Comparison of ENCODE assay signal across 10 cellular contexts in genomic region chr3:155356594-155357370, GRCh38.
A peak's percentile ranks its signal among the peaks of the same experiment; 100 is the strongest.
DNase-seq lines count a peak whose midpoint lies in the region; ATAC-seq, FAIRE-seq and TF ChIP-seq lines count a peak whose summit lies in the region.
"Had no signal": no experiment of that assay in that cellular context is flagged by ENCODE, and none has a peak within 500 bp of the region (broad histone marks: within the 10 kb centered on the region; RNA-seq: fewer than 3 reads in every experiment).

No MANE protein-coding gene starts in this region.

- no peak overlapping the region for H3K56ac ChIP-seq in mesendoderm (ENCODE audit: low read length)

- H4K20me1 ChIP-seq in DOHH2 (ENCODE audit: control insufficient read depth, insufficient read depth, low read depth, low read length) (no peaks in the 10 kb centered on the region), K562 (replicated peaks; ENCODE audit: control insufficient read depth, insufficient read depth, low read length) (no peaks in the 10 kb centered on the region)

- H4K5ac ChIP-seq in mesendoderm (ENCODE audit: low read length), result no peak overlapping the region

- no peak overlapping the region for H3K18ac ChIP-seq in mesendoderm (ENCODE audit: low read length)

- no peak overlapping the region for H2AK5ac ChIP-seq in mesendoderm (ENCODE audit: low read length)

- in situ Hi-C loops in K562 (cut with MboI), result loop anchor here (25.0 kb wide), 1 partner anchor 506 kb away; the partner anchor contains the start of genes GMPS and SLC33A1

- POLR2A ChIA-PET in K562 (lab: Yijun Ruan, JAX), result interaction anchor here (0.8 kb wide), 1 partner anchor 142 kb away, joined by 3 read pairs; no protein-coding TSS in a partner anchor

- no peak overlapping the region for H4K8ac ChIP-seq in mesendoderm (ENCODE audit: low read depth, low read length)

- no peak for TF ChIP-seq EP300 in K562 (IDR thresholded peaks at IDR 0.05; ENCODE audit: low read length)

- BruUV-seq in K562 (replicated peaks; lab: Mats Ljungman, UMichigan), result no TSS peak

- H3K9me3 ChIP-seq in DOHH2 (ENCODE audit: control insufficient read depth, insufficient read depth, low read length) (no peaks in the 10 kb centered on the region), K562 (replicated peaks; ENCODE audit: control insufficient read depth, insufficient read depth, low read depth, low read length) (no peaks in the 10 kb centered on the region)

- no peaks in the 10 kb centered on the region for H3K79me2 ChIP-seq in DOHH2 (ENCODE audit: control insufficient read depth, low read length)
- H3K79me2 ChIP-seq in K562 (ENCODE audit: control insufficient read depth, insufficient read depth, low read length), result no peaks in the 10 kb centered on the region
- no peaks in the 10 kb centered on the region for H3K79me2 ChIP-seq in mesendoderm (ENCODE audit: control insufficient read depth, insufficient read depth, low read length)

- intact Hi-C loops in K562 (cut with micrococcal nuclease), result loop anchor here (10.0 kb wide), 1 partner anchor 508 kb away; no protein-coding TSS in a partner anchor

- H3K23ac ChIP-seq in mesendoderm (ENCODE audit: low read length), result no peak overlapping the region

- H2AFZ ChIP-seq in K562 (ENCODE audit: low read depth, low read length), result peak overlapping the region; percentile 51

- no peak overlapping the region for H2BK5ac ChIP-seq in mesendoderm (ENCODE audit: low read length)

- no peak overlapping the region for H3K4ac ChIP-seq in mesendoderm (ENCODE audit: low read depth, low read length)

- H3K4me2 ChIP-seq in DOHH2 (ENCODE audit: low read length) (no peak overlapping the region), K562 (ENCODE audit: insufficient read depth, low read length) (no peak overlapping the region), mesendoderm (ENCODE audit: low read length) (no peak overlapping the region)

- no peak overlapping the region for H3K9ac ChIP-seq in K562 (ENCODE audit: insufficient read depth in 1 of 2, low read depth in 2 of 2, low read length in 2 of 2)
- H3K9ac ChIP-seq in mesendoderm (ENCODE audit: low read length), result no peak overlapping the region

- no peaks in the 10 kb centered on the region for H3K9me1 ChIP-seq in K562 (ENCODE audit: control insufficient read depth, insufficient read depth, low read length)

- H2BK120ac ChIP-seq in mesendoderm (ENCODE audit: low read depth, low read length), result no peak overlapping the region

- no peaks in the 10 kb centered on the region for H3K79me1 ChIP-seq in mesendoderm (ENCODE audit: low read length)

- no peak for TF ChIP-seq POLR2A in K562 (conservative IDR thresholded peaks at IDR 0.05)

- DNase-seq in Jurkat, Clone E6-1 (ENCODE audit: low read depth, low spot score), result peak; percentile 53
- DNase-seq in K562 (ENCODE audit: extremely low read depth in 1 of 4, low spot score in 3 of 4), result peak in 1 of 4 experiments; percentile 36
- peak; percentile 76 for DNase-seq in mesendoderm
- no peak for DNase-seq in stimulated activated CD4-positive, alpha-beta T cell treated with anti-CD3 and anti-CD28 coated beads, Interleukin-4, amount 100 ng/mL, for 1 hour
- DNase-seq in central memory CD4-positive, alpha-beta T cell, result no peak
- DNase-seq in NCI-H510A (lab: John Stamatoyannopoulos, UW), result no peak
- DNase-seq: NCI-H2171 treated with DMSO at 0.1 percent for 48 hours; stimulated activated CD4-positive, alpha-beta T cell treated with anti-CD3 and anti-CD28 coated beads, Interleukin-4, amount 100 ng/mL, for 24 hours had no signal

- peak in 1 of 2 experiments; percentile 38; a peak in 2 of 4 replicates for TF ChIP-seq RAD21 in K562 (CRISPR knock-in tag; conservative IDR thresholded peaks at IDR 0.05 in 1 of 2, IDR thresholded peaks at IDR 0.05 in 1 of 2)

- TF ChIP-seq CTCF in DOHH2 (IDR thresholded peaks at IDR 0.05; ENCODE audit: low read depth, low read length, poor library complexity, severe bottlenecking) (peak; percentile 44), K562 (IDR thresholded peaks at IDR 0.05 in 2 of 3, conservative IDR thresholded peaks at IDR 0.05 in 1 of 3; ENCODE audit: insufficient read depth in 2 of 3, low read depth in 1 of 3, low read length in 3 of 3) (peak; percentile 25 to 43 (median 35); a peak in 4 of 6 replicates)

- H3K4me3 ChIP-seq in DOHH2 (ENCODE audit: low read length) (no peak overlapping the region), K562 (no peak overlapping the region), mesendoderm (ENCODE audit: low read length) (no peak overlapping the region)
- H3K4me3 ChIP-seq in Jurkat, Clone E6-1 (ENCODE audit: low read length), result no peak overlapping the region

- no peak overlapping the region for H3K27ac ChIP-seq in DOHH2 (ENCODE audit: low read depth, low read length)
- H3K27ac ChIP-seq in K562 (ENCODE audit: extremely low read depth, low read depth, low read length), result no peak overlapping the region
- H3K27ac ChIP-seq in mesendoderm (ENCODE audit: low read depth, low read length), result no peak overlapping the region

- H3K36me3 ChIP-seq in DOHH2 (ENCODE audit: control insufficient read depth, low read length), result no peaks in the 10 kb centered on the region
- no peaks in the 10 kb centered on the region for H3K36me3 ChIP-seq in K562 (ENCODE audit: control insufficient read depth, insufficient read depth, low read length)
- H3K36me3 ChIP-seq in mesendoderm (ENCODE audit: control insufficient read depth, insufficient read depth, low read length), result no peaks in the 10 kb centered on the region

- no peaks in the 10 kb centered on the region for H3K27me3 ChIP-seq in DOHH2 (ENCODE audit: control insufficient read depth, low read length)
- no peaks in the 10 kb centered on the region for H3K27me3 ChIP-seq in K562 (ENCODE audit: control insufficient read depth in 2 of 2, insufficient read depth in 2 of 2, low read length in 2 of 2)
- no peaks in the 10 kb centered on the region for H3K27me3 ChIP-seq in mesendoderm (ENCODE audit: insufficient read depth, low read length, poor library complexity)

- H3F3A ChIP-seq in DOHH2 (ENCODE audit: control insufficient read depth, insufficient read depth), result no peaks in the 10 kb centered on the region; the same call in 1 of the 2 replicates

- CTCF ChIA-PET in K562 (lab: Yijun Ruan, JAX; ENCODE audit: low intra/inter-chr PET ratio), result interaction anchor here (0.6 kb wide), 1 partner anchor 511 kb away, joined by 3 read pairs; no protein-coding TSS in a partner anchor

- ATAC-seq in K562, result peak; percentile 80
- ATAC-seq in GM18907 (IDR thresholded peaks at IDR 0.05; ENCODE audit: unreplicated experiment), result no peak

- peaks cover 15% of the 10 kb centered on the region for H3K4me1 ChIP-seq in DOHH2 (ENCODE audit: control insufficient read depth, low read length)
- no peaks in the 10 kb centered on the region for H3K4me1 ChIP-seq in K562 (replicated peaks in 1 of 2; ENCODE audit: control insufficient read depth in 2 of 2, insufficient read depth in 2 of 2, low read length in 2 of 2)
- H3K4me1 ChIP-seq in mesendoderm (ENCODE audit: control insufficient read depth, low read depth, low read length), result no peaks in the 10 kb centered on the region

- no peak for FAIRE-seq in K562 (lab: Jason Lieb, UNC)

- WGBS in K562 (ENCODE audit: insufficient coverage, low coverage, missing lambda C conversion rate), result 5% methylated on average over 7 of the region's 7 CpGs
- WGBS in mesendoderm (ENCODE audit: extremely low coverage, insufficient coverage, low lambda C conversion rate), result no CpG with 5 or more reads among the region's 7 CpGs

- no peak overlapping the region for H2BK15ac ChIP-seq in mesendoderm (replicated peaks; ENCODE audit: low read depth)

- no peaks in the 10 kb centered on the region for H3K9me2 ChIP-seq in DOHH2 (replicated peaks; ENCODE audit: control insufficient read depth, low read length)

TF ChIP-seq in K562, 482 proteins besides CTCF, POLR2A, EP300 and RAD21 (continues in another document):
- TF ChIP-seq GTF2B (IDR thresholded peaks at IDR 0.05; ENCODE audit: extremely low read depth, insufficient read length) (no peak), ZNF507 (tag; conservative IDR thresholded peaks at IDR 0.05) (no peak), PHB2 (IDR thresholded peaks at IDR 0.05; ENCODE audit: low read depth) (no peak), CREB3L1 (IDR thresholded peaks at IDR 0.05; ENCODE audit: borderline replicate concordance, low read depth) (no peak), PHF21A (IDR thresholded peaks at IDR 0.05; ENCODE audit: borderline replicate concordance, low read depth) (no peak), CBX3 (IDR thresholded peaks at IDR 0.05; ENCODE audit: borderline replicate concordance in 1 of 2, low read length in 2 of 2) (no peak), CBX5 (IDR thresholded peaks at IDR 0.05; ENCODE audit: borderline replicate concordance, low read depth) (no peak), STAG1 (CRISPR knock-in tag; IDR thresholded peaks at IDR 0.05; ENCODE audit: borderline replicate concordance) (no peak), SMARCC2 (IDR thresholded peaks at IDR 0.05; ENCODE audit: low read depth) (no peak), SNAPC5 (CRISPR knock-in tag; IDR thresholded peaks at IDR 0.05) (no peak), ZNF253 (CRISPR knock-in tag; conservative IDR thresholded peaks at IDR 0.05) (no peak)

Comparison
In these comparisons a context has a peak if more than half of its experiments do, and no peak if none do; other contexts are left out.
1. DNase-seq: peak in Jurkat, Clone E6-1 (single experiment) and mesendoderm (single experiment); none in stimulated activated CD4-positive, alpha-beta T cell treated with anti-CD3 and anti-CD28 coated beads, Interleukin-4, amount 100 ng/mL, for 1 hour (single experiment), central memory CD4-positive, alpha-beta T cell (single experiment) and NCI-H510A (single experiment).